In genomic region chrX:110097920-110098319, GRCh38 we compare ENCODE assay signal across 18 cellular contexts.
DNase-seq lines count a peak whose midpoint lies in the region; ATAC-seq and TF ChIP-seq lines count a peak whose summit lies in the region.
"Had no signal": no experiment of that assay in that cellular context is flagged by ENCODE, and none has a peak within 500 bp of the region (broad histone marks: within the 10 kb centered on the region; RNA-seq: fewer than 3 reads in every experiment).

No MANE protein-coding gene starts in this region.

- H3F3A ChIP-seq in PC-9 (ENCODE audit: insufficient read depth, low read depth), result no peaks in the 10 kb centered on the region

- H3K4me3 ChIP-seq in PC-9 (no peak overlapping the region), transverse colon (no peak overlapping the region)
- H3K4me3 ChIP-seq: BLaER1 had no signal

- TF ChIP-seq POLR2A in transverse colon (IDR thresholded peaks at IDR 0.05), result no peak

- peak; percentile 8 to 29 for DNase-seq in NCI-H2081 (lab: John Stamatoyannopoulos, UW)
- no peak for DNase-seq in NCI-H2081 treated with DMSO at 0.1 percent for 48 hours (lab: John Stamatoyannopoulos, UW)
- DNase-seq in Caki2 (ENCODE audit: low read depth), result peak; percentile 26
- peak; percentile 44 for DNase-seq in NCI-H1105 (lab: John Stamatoyannopoulos, UW)
- DNase-seq in PC-9, result no peak
- no peak for DNase-seq in foreskin keratinocyte
- DNase-seq in transverse colon, result no peak
- DNase-seq: CD8-positive, alpha-beta memory T cell; DMS 273 treated with DMSO at 0.1 percent for 48 hours; NCI-H1417 treated with DMSO at 0.1 percent for 48 hours; NCI-H1930; NCI-H524 treated with DMSO at 0.1 percent for 48 hours; NK-92 treated with Interleukin-12 subunit alpha and Interleukin-12 subunit beta, amount 100 ng/mL, for 24 hours; SW 1271; T-helper 2 cell had no signal

- no peaks in the 10 kb centered on the region; the same call in 1 of the 2 replicates for H4K20me1 ChIP-seq in PC-9 (ENCODE audit: insufficient read depth)
- H4K20me1 ChIP-seq: BLaER1 had no signal

- 0 out of 2 replicates have a peak, but pooled peaks cover 3% of the 10 kb centered on the region for H3K9me2 ChIP-seq in PC-9 (ENCODE audit: insufficient read depth)

- H3K27ac ChIP-seq in PC-9 (peak overlapping the region; percentile 9; the same call in 1 of the 2 replicates), foreskin keratinocyte (no peak overlapping the region), transverse colon (no peak overlapping the region)
- H3K27ac ChIP-seq: BLaER1 had no signal

- H3K4me1 ChIP-seq in PC-9 (replicated peaks; ENCODE audit: insufficient read depth), result no peaks in the 10 kb centered on the region
- H3K4me1 ChIP-seq in foreskin keratinocyte, result no peaks in the 10 kb centered on the region
- no peaks in the 10 kb centered on the region for H3K4me1 ChIP-seq in transverse colon
- H3K4me1 ChIP-seq: BLaER1 had no signal

- H2AFZ ChIP-seq in PC-9, result no peak overlapping the region

- in situ Hi-C loops in Caki2 (cut with HindIII; ENCODE audit: low pct_unique_long_range_greater_than_20kb, low sequenced_read_pairs) (no loop called here), transverse colon (cut with MboI; ENCODE audit: low pct_ligation_motif_present in 1 of 4, low pct_unique_long_range_greater_than_20kb in 1 of 4, low sequenced_read_pairs in 3 of 4) (no loop called here)

- no peak overlapping the region for H3K4me2 ChIP-seq in PC-9
- H3K4me2 ChIP-seq: BLaER1 had no signal

- POLR2A ChIA-PET in PC-9 (lab: Charles Lee; ENCODE audit: unreplicated experiment), result no interaction called here

- no peaks in the 10 kb centered on the region for H3K36me3 ChIP-seq in PC-9 (ENCODE audit: low read depth)
- H3K36me3 ChIP-seq in transverse colon, result no peaks in the 10 kb centered on the region

- peaks cover 21% of the 10 kb centered on the region; the same call in 1 of the 2 replicates for H3K79me2 ChIP-seq in PC-9 (ENCODE audit: low read depth)

- H3K9me3 ChIP-seq in PC-9 (ENCODE audit: insufficient read depth, low read depth), result no peaks in the 10 kb centered on the region
- no peaks in the 10 kb centered on the region for H3K9me3 ChIP-seq in transverse colon

- no peak for TF ChIP-seq EP300 in transverse colon (IDR thresholded peaks at IDR 0.05; ENCODE audit: low read depth)

- no TSS peak for BruUV-seq in PC-9 (replicated peaks; lab: Mats Ljungman, UMichigan)

- intact Hi-C loops in PC-9 (cut with micrococcal nuclease; ENCODE audit: unreplicated experiment) (no loop called here), transverse colon (cut with DNase I; ENCODE audit: low total_unique reads) (no loop called here)

- ATAC-seq in foreskin keratinocyte (no peak), HG02938 (IDR thresholded peaks at IDR 0.05; ENCODE audit: unreplicated experiment) (no peak)
- ATAC-seq: Right ventricle myocardium inferior had no signal

- CTCF ChIA-PET in PC-9 (lab: Charles Lee), result no interaction called here

- H3K27me3 ChIP-seq in PC-9 (ENCODE audit: insufficient read depth, low read depth), result no peaks in the 10 kb centered on the region
- H3K27me3 ChIP-seq in foreskin keratinocyte, result no peaks in the 10 kb centered on the region
- no peaks in the 10 kb centered on the region for H3K27me3 ChIP-seq in transverse colon

- TF ChIP-seq CTCF in PC-9 (conservative IDR thresholded peaks at IDR 0.05) (no peak), foreskin keratinocyte (conservative IDR thresholded peaks at IDR 0.05) (no peak), transverse colon (IDR thresholded peaks at IDR 0.05) (no peak)

Comparison
In these comparisons a context has a peak if more than half of its experiments do, and no peak if none do; other contexts are left out.
1. DNase-seq: peak in NCI-H2081 (2 of 2), Caki2 (single experiment) and NCI-H1105 (single experiment); none in NCI-H2081 treated with DMSO at 0.1 percent for 48 hours (single experiment), PC-9 (0 of 2), foreskin keratinocyte (0 of 2) and transverse colon (single experiment).